In genomic region chr5:37672118-37672588, GRCh38 we compare ENCODE assay signal across 1 cellular context.
TF ChIP-seq lines count a peak whose summit lies in the region.
"Not testable (repeated sequence)": the region's sequence is repeated elsewhere in the genome, so short reads cannot be mapped to it uniquely, and the experiment has no call there.

No MANE protein-coding gene starts in this region.

TF ChIP-seq in K562, 482 proteins besides CTCF, POLR2A, EP300 and RAD21 (continued from another document and continues in another):
- TF ChIP-seq ATF6 (CRISPR knock-in tag; IDR thresholded peaks at IDR 0.05) (0 out of 2 replicates have a peak, but pooled peaks have one; percentile 42), MBD2 (IDR thresholded peaks at IDR 0.05; ENCODE audit: borderline replicate concordance, low read depth) (peak; percentile 59; the same call in 1 of the 2 replicates), FOXJ2 (tag; IDR thresholded peaks at IDR 0.05) (peak; percentile 55; the same call in 1 of the 2 replicates), MTA3 (IDR thresholded peaks at IDR 0.05; ENCODE audit: borderline replicate concordance) (peak; percentile 83; the same call in 1 of the 2 replicates), NR4A1 (tag; IDR thresholded peaks at IDR 0.05) (peak; percentile 39; the same call in 1 of the 2 replicates), ZKSCAN1 (IDR thresholded peaks at IDR 0.05; ENCODE audit: low read depth, low read length) (peak; percentile 52; the same call in 1 of the 2 replicates), ZEB2 (IDR thresholded peaks at IDR 0.05) (peak; percentile 87), TEAD4 (IDR thresholded peaks at IDR 0.05; ENCODE audit: low read length) (peak; percentile 89), MEIS2 (IDR thresholded peaks at IDR 0.05; ENCODE audit: partially characterized antibody) (peak; percentile 73), AFF1 (IDR thresholded peaks at IDR 0.05; ENCODE audit: low read depth in 1 of 2, partially characterized antibody in 2 of 2) (peak in 1 of 2 experiments; percentile 66), ZMIZ1 (IDR thresholded peaks at IDR 0.05; ENCODE audit: low read depth in 2 of 2, low read length in 2 of 2) (0 out of 4 replicates have a peak, but pooled peaks of 1 of the 2 experiments have one; percentile 55), ZBTB9 (CRISPR knock-in tag; IDR thresholded peaks at IDR 0.05) (peak; percentile 60; the same call in 1 of the 2 replicates), GABPA (tag; conservative IDR thresholded peaks at IDR 0.05; ENCODE audit: low read depth) (0 out of 2 replicates have a peak, but pooled peaks have one; percentile 38), GABPB1 (CRISPR knock-in tag; IDR thresholded peaks at IDR 0.05) (peak; percentile 55; the same call in 1 of the 2 replicates), NEUROD1 (IDR thresholded peaks at IDR 0.05; ENCODE audit: borderline replicate concordance, low read depth, low read length, partially characterized antibody) (peak; percentile 75), ZBED1 (IDR thresholded peaks at IDR 0.05) (peak; percentile 56; the same call in 1 of the 2 replicates), TEAD1 (CRISPR knock-in tag; IDR thresholded peaks at IDR 0.05) (peak; percentile 50 to 78; a peak in 2 of 4 replicates), ARID1B (IDR thresholded peaks at IDR 0.05) (peak; percentile 96), CREB3 (tag; conservative IDR thresholded peaks at IDR 0.05; ENCODE audit: low read depth) (peak; percentile 27; the same call in 1 of the 2 replicates), CBX1 (IDR thresholded peaks at IDR 0.05; ENCODE audit: low read depth) (peak; percentile 84; the same call in 1 of the 2 replicates), MECOM (CRISPR knock-in tag; IDR thresholded peaks at IDR 0.05) (peak; percentile 65), CC2D1A (IDR thresholded peaks at IDR 0.05) (peak; percentile 87), ATF4 (CRISPR knock-in tag; IDR thresholded peaks at IDR 0.05) (0 out of 2 replicates have a peak, but pooled peaks have one; percentile 5), HBP1 (CRISPR knock-in tag; IDR thresholded peaks at IDR 0.05) (0 out of 2 replicates have a peak, but pooled peaks have one; percentile 5), MTA1 (IDR thresholded peaks at IDR 0.05; ENCODE audit: borderline replicate concordance) (peak; percentile 89), BHLHE40 (IDR thresholded peaks at IDR 0.05; ENCODE audit: low read length) (peak; percentile 61), JUND (IDR thresholded peaks at IDR 0.05; ENCODE audit: borderline replicate concordance, low read depth, low read length) (peak; percentile 51; the same call in 1 of the 2 replicates), JUND (tag; IDR thresholded peaks at IDR 0.05; ENCODE audit: borderline replicate concordance, low read depth, low read length) (peak; percentile 46; the same call in 1 of the 3 replicates), MYC (IDR thresholded peaks at IDR 0.05; ENCODE audit: low read depth, low read length) (peak; percentile 66; the same call in 1 of the 2 replicates), CBFA2T2 (conservative IDR thresholded peaks at IDR 0.05) (peak; percentile 92), DPF2 (IDR thresholded peaks at IDR 0.05) (peak; percentile 97), EHMT2 (IDR thresholded peaks at IDR 0.05) (peak; percentile 87), DMBX1 (CRISPR knock-in tag; IDR thresholded peaks at IDR 0.05; ENCODE audit: borderline replicate concordance) (peak; percentile 81), MYNN (IDR thresholded peaks at IDR 0.05) (peak; percentile 77), NCOA1 (IDR thresholded peaks at IDR 0.05; ENCODE audit: low read depth) (peak; percentile 59; the same call in 1 of the 2 replicates), KLF16 (IDR thresholded peaks at IDR 0.05) (peak; percentile 88), CBFB (CRISPR knock-in tag; IDR thresholded peaks at IDR 0.05) (peak; percentile 73), MEF2D (tag; conservative IDR thresholded peaks at IDR 0.05; ENCODE audit: low read depth) (0 out of 2 replicates have a peak, but pooled peaks have one; percentile 43), ESRRA (IDR thresholded peaks at IDR 0.05; ENCODE audit: borderline replicate concordance, low read depth) (peak; percentile 86; the same call in 1 of the 2 replicates)
- TF ChIP-seq NR4A1 (CRISPR knock-in tag; IDR thresholded peaks at IDR 0.05); TEAD4 (CRISPR knock-in tag; IDR thresholded peaks at IDR 0.05; ENCODE audit: borderline replicate concordance); MYC (CRISPR knock-in tag; IDR thresholded peaks at IDR 0.05; ENCODE audit: borderline replicate concordance, low read depth); MYNN (CRISPR knock-in tag; IDR thresholded peaks at IDR 0.05): not testable (repeated sequence)
